ENCODE assay signal across 8 cellular contexts in the genomic region with DNA sequence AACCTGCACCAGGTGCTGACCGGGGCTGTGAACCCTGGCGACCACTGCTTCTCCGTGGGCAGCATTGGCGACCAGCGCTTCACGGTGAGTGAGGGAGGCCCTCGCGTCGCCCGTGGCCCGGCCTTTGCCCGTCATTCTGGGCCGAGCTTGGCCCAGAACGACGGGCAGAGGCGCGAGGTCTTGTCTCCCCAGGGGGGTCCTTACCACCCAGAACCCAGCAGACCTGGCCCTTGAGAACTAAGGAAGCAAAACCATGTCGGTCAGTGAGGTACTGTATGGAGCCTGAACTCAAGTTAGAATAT. TPM values are rescaled to one million over a fixed set of nuclear protein-coding genes. Genes with fewer than 3 reads are reported as not detected.
DNase-seq lines count a peak whose midpoint lies in the region; ATAC-seq and TF ChIP-seq lines count a peak whose summit lies in the region.

No MANE protein-coding gene starts in this region.

- intact Hi-C loops in sciatic nerve (cut with DNase I) = no loop called here

- peaks cover 17% of the 10 kb centered on the region for H3K4me1 ChIP-seq in cardiac muscle cell (ENCODE audit: low read depth)

- peaks cover 5% of the 10 kb centered on the region for H3K36me3 Mint-ChIP-seq in T-helper 17 cell (ENCODE audit: low read depth)

- no peaks in the 10 kb centered on the region for H3K27me3 ChIP-seq in cardiac muscle cell

- H3K4me3 Mint-ChIP-seq in T-helper 17 cell = peak overlapping the region; percentile 99

- DNase-seq in T-helper 17 cell (no peak), cardiac muscle cell (ENCODE audit: low read depth in 1 of 2, low spot score in 1 of 2) (no peak), sciatic nerve (ENCODE audit: low spot score) (no peak), NCI-H2107 treated with DMSO at 0.1 percent for 48 hours (lab: John Stamatoyannopoulos, UW; ENCODE audit: unreplicated experiment) (no peak), NK-92 (lab: John Stamatoyannopoulos, UW; ENCODE audit: unreplicated experiment) (no peak), NCI-H2081 treated with DMSO at 0.1 percent for 48 hours (lab: John Stamatoyannopoulos, UW) (no peak)

- H3K36me3 ChIP-seq in cardiac muscle cell = no peaks in the 10 kb centered on the region

- peaks cover 25% of the 10 kb centered on the region for H3K4me1 Mint-ChIP-seq in T-helper 17 cell

- H3K9me3 ChIP-seq in T-helper 17 cell (ENCODE audit: control insufficient read depth, low read length, poor library complexity, severe bottlenecking) = no peaks in the 10 kb centered on the region
- no peaks in the 10 kb centered on the region for H3K9me3 ChIP-seq in cardiac muscle cell (ENCODE audit: low read depth)

- H3K4me3 ChIP-seq in cardiac muscle cell = peak overlapping the region; percentile 46

- peak; percentile 8 for ATAC-seq in GM18511 (IDR thresholded peaks at IDR 0.05; ENCODE audit: unreplicated experiment)
- peak; percentile 1 for ATAC-seq in HG02610 (IDR thresholded peaks at IDR 0.05; ENCODE audit: unreplicated experiment)
- ATAC-seq in T-helper 17 cell = no peak
- ATAC-seq in sciatic nerve = peak; percentile 5

- peak overlapping the region; percentile 86 for H3K27ac ChIP-seq in cardiac muscle cell

- H3K27me3 Mint-ChIP-seq in T-helper 17 cell = no peaks in the 10 kb centered on the region

- peak overlapping the region; percentile 99 for H3K27ac Mint-ChIP-seq in T-helper 17 cell

- TF ChIP-seq CTCF in cardiac muscle cell (IDR thresholded peaks at IDR 0.05; ENCODE audit: low read depth, low read length) = no peak

RNA-seq across cellular contexts. Expression of gene DMXL1, which starts 0.6 kb away (rescaled TPM):
- total RNA-seq in T-helper 17 cell (10 to 100 TPM; 28.9 to 38.3 TPM), cardiac muscle cell (26.9 and 37.4 TPM in 2 replicates), sciatic nerve (89.3 TPM)
- 19.5 and 31.6 TPM in 2 replicates for polyA plus RNA-seq in cardiac muscle cell
